1 cellular context compared by ENCODE assay signal in the genomic region with DNA sequence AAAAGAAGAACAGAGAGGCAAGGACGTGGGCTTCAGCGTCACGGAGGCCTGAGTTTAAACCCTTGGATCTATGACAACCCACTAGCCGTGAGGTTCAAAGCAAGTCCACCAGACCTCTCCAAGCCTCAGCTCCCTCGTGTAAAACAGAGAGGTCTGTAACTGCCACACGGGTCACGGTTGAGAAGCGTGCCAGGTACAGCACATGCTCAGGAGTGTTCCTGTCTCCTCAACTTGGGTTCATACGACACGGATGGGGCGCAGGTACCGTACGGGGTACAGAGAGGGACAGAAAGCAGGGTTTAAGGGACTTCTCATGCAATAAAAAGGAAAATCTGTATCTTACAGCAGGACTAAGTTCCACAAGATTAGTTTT.
TF ChIP-seq lines count a peak whose summit lies in the region.

No MANE protein-coding gene starts in this region.

TF ChIP-seq in HepG2, 621 proteins besides CTCF, POLR2A, EP300 and RAD21 (continued from another document):
- TF ChIP-seq ZHX2 (IDR thresholded peaks at IDR 0.05; ENCODE audit: low read depth) = no peak
- no peak for TF ChIP-seq ZHX2 (CRISPR knock-in tag; IDR thresholded peaks at IDR 0.05; ENCODE audit: borderline replicate concordance)
- no peak for TF ChIP-seq NFKB2 (CRISPR knock-in tag; IDR thresholded peaks at IDR 0.05; ENCODE audit: borderline replicate concordance)
- TF ChIP-seq SUZ12 (IDR thresholded peaks at IDR 0.05; ENCODE audit: low read depth, low read length) = no peak
- no peak for TF ChIP-seq JUND (CRISPR knock-in tag; IDR thresholded peaks at IDR 0.05)
- no peak for TF ChIP-seq SRSF1 (optimal IDR thresholded peaks at IDR 0.05; ENCODE audit: low read depth, low read length)
- no peak for TF ChIP-seq GTF2F1 (IDR thresholded peaks at IDR 0.05; ENCODE audit: low read length)
- TF ChIP-seq CREM (IDR thresholded peaks at IDR 0.05) = no peak
- no peak for TF ChIP-seq CREM (CRISPR knock-in tag; IDR thresholded peaks at IDR 0.05)
- TF ChIP-seq, protein P1, sequence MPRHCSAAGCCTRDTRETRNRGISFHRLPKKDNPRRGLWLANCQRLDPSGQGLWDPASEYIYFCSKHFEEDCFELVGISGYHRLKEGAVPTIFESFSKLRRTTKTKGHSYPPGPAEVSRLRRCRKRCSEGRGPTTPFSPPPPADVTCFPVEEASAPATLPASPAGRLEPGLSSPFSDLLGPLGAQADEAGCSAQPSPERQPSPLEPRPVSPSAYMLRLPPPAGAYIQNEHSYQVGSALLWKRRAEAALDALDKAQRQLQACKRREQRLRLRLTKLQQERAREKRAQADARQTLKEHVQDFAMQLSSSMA (CRISPR knock-in tag; IDR thresholded peaks at IDR 0.05) = no peak
- no peak for TF ChIP-seq ZNF251 (CRISPR knock-in tag; IDR thresholded peaks at IDR 0.05)
- TF ChIP-seq MEIS1 (CRISPR knock-in tag; IDR thresholded peaks at IDR 0.05; ENCODE audit: borderline replicate concordance) = no peak
- TF ChIP-seq HDAC2 (CRISPR knock-in tag; IDR thresholded peaks at IDR 0.05) = no peak
- TF ChIP-seq AHDC1 (CRISPR knock-in tag; IDR thresholded peaks at IDR 0.05; ENCODE audit: borderline replicate concordance) = no peak
- TF ChIP-seq TEAD3 (CRISPR knock-in tag; optimal IDR thresholded peaks at IDR 0.05; ENCODE audit: borderline replicate concordance) = no peak
- no peak for TF ChIP-seq ZC3H4 (CRISPR knock-in tag; IDR thresholded peaks at IDR 0.05; ENCODE audit: borderline replicate concordance)
